Comparison of ENCODE assay signal across 18 cellular contexts in genomic region chr19:30119180-30119920, GRCh38.
DNase-seq lines count a peak whose midpoint lies in the region; ATAC-seq and TF ChIP-seq lines count a peak whose summit lies in the region.
"Had no signal": no experiment of that assay in that cellular context is flagged by ENCODE, and none has a peak within 500 bp of the region (broad histone marks: within the 10 kb centered on the region; RNA-seq: fewer than 3 reads in every experiment).

No MANE protein-coding gene starts in this region.

- ATAC-seq in stimulated activated naive CD8-positive, alpha-beta T cell treated with anti-CD3 and anti-CD28 coated beads, Interleukin-15, amount 100 ng/mL, for 72 hours: no peak
- no peak for ATAC-seq in HG02642 (IDR thresholded peaks at IDR 0.05; ENCODE audit: poor library complexity, unreplicated experiment)
- ATAC-seq: CD8-positive, alpha-beta T cell; GM12878; HCT116 had no signal

- POLR2A ChIA-PET in HEK293 (lab: Yijun Ruan, JAX): no interaction called here

- H4K8ac ChIP-seq in neuronal stem cell (ENCODE audit: low read depth, low read length): no peak overlapping the region

- H3K9me3 ChIP-seq in HEK293 (ENCODE audit: control insufficient read depth, insufficient read depth, low read depth, low read length) (no peaks in the 10 kb centered on the region), neuronal stem cell (replicated peaks in 1 of 2; ENCODE audit: control insufficient read depth in 2 of 2, insufficient read depth in 1 of 2, low read depth in 1 of 2, low read length in 2 of 2) (peaks cover 0 to 2% of the 10 kb centered on the region in 2 donors)

- no peak overlapping the region for H4K91ac ChIP-seq in neuronal stem cell (ENCODE audit: low read depth, low read length, poor library complexity)

- no peak overlapping the region for H3K4me3 ChIP-seq in HEK293 (ENCODE audit: low read depth, low read length)
- H3K4me3 ChIP-seq in neuronal stem cell (ENCODE audit: low read length in 2 of 2): no peak overlapping the region
- H3K4me3 ChIP-seq: GM12878 had no signal

- no peak overlapping the region for H3K4ac ChIP-seq in neuronal stem cell (ENCODE audit: low read length)

- H3K27me3 Mint-ChIP-seq in stimulated activated naive CD8-positive, alpha-beta T cell treated with anti-CD3 and anti-CD28 coated beads, Interleukin-15, amount 100 ng/mL, for 72 hours: no peaks in the 10 kb centered on the region

- no peaks in the 10 kb centered on the region for H3K4me1 Mint-ChIP-seq in stimulated activated naive CD8-positive, alpha-beta T cell treated with anti-CD3 and anti-CD28 coated beads, Interleukin-15, amount 100 ng/mL, for 72 hours

- H3K4me1 ChIP-seq in HEK293 (ENCODE audit: control insufficient read depth, insufficient read depth, low read length): no peaks in the 10 kb centered on the region
- H3K4me1 ChIP-seq in neuronal stem cell (ENCODE audit: control insufficient read depth in 2 of 2, insufficient read depth in 1 of 2, low read depth in 1 of 2, low read length in 2 of 2): peaks cover 0 to 6% of the 10 kb centered on the region in 2 donors

- WGBS in neuronal stem cell (ENCODE audit: extremely low coverage in 2 of 2, insufficient read length in 2 of 2, insufficient replicate concordance in 1 of 2), 2 donors: no CpG with 5 or more reads among the region's 13 CpGs

- H2BK120ac ChIP-seq in neuronal stem cell (ENCODE audit: low read depth, low read length): no peak overlapping the region

- H3K18ac ChIP-seq in neuronal stem cell (ENCODE audit: low read length): peak overlapping the region; percentile 35

- H3K4me2 ChIP-seq in neuronal stem cell (ENCODE audit: insufficient read depth, low read length, poor library complexity, severe bottlenecking): no peak overlapping the region

- H2AFZ ChIP-seq in neuronal stem cell (ENCODE audit: low read length): peak overlapping the region; percentile 3

- no peak overlapping the region for H2BK5ac ChIP-seq in neuronal stem cell (ENCODE audit: low read length)

- H2BK15ac ChIP-seq in neuronal stem cell (ENCODE audit: low read length): no peak overlapping the region

- H3K23ac ChIP-seq in neuronal stem cell (ENCODE audit: low read depth, low read length, poor library complexity): no peak overlapping the region

- no peak overlapping the region for H2BK12ac ChIP-seq in neuronal stem cell (ENCODE audit: low read length)

- no peak overlapping the region for H3K27ac ChIP-seq in HEK293 (ENCODE audit: extremely low read depth, low read depth, low read length)
- no peak overlapping the region for H3K27ac ChIP-seq in neuronal stem cell (replicated peaks; ENCODE audit: low read length)
- H3K27ac ChIP-seq: C4-2B, HL-60 had no signal

- no peak overlapping the region for H3K9ac ChIP-seq in neuronal stem cell (ENCODE audit: low read depth, low read length, poor library complexity)

- H3K36me3 ChIP-seq in HEK293 (ENCODE audit: control insufficient read depth in 2 of 2, insufficient read depth in 1 of 2, low read length in 2 of 2) (no peaks in the 10 kb centered on the region), neuronal stem cell (replicated peaks in 1 of 2; ENCODE audit: control insufficient read depth in 2 of 2, insufficient read depth in 2 of 2, low read length in 2 of 2) (peaks cover 0 to 3% of the 10 kb centered on the region in 2 donors)

- no peaks in the 10 kb centered on the region for H3K9me3 Mint-ChIP-seq in stimulated activated naive CD8-positive, alpha-beta T cell treated with anti-CD3 and anti-CD28 coated beads, Interleukin-15, amount 100 ng/mL, for 72 hours
- H3K9me3 Mint-ChIP-seq: CD8-positive, alpha-beta T cell had no signal

- H3K4me3 Mint-ChIP-seq in stimulated activated naive CD8-positive, alpha-beta T cell treated with anti-CD3 and anti-CD28 coated beads, Interleukin-15, amount 100 ng/mL, for 72 hours: no peak overlapping the region
- H3K4me3 Mint-ChIP-seq: CD8-positive, alpha-beta T cell had no signal

- DNase-seq in SK-N-DZ (ENCODE audit: low spot score) (peak; percentile 26), neuronal stem cell (ENCODE audit: low spot score) (no peak), UCSD-AML1 (lab: John Stamatoyannopoulos, UW; ENCODE audit: unreplicated experiment) (no peak)
- no peak for DNase-seq in stimulated activated naive CD8-positive, alpha-beta T cell treated with anti-CD3 and anti-CD28 coated beads, Interleukin-15, amount 100 ng/mL, for 72 hours
- DNase-seq: ACHN; Calu3; CD8-positive, alpha-beta T cell; DMS53; DND-41; EL; GOT3; H7 had no signal

- H3K79me1 ChIP-seq in neuronal stem cell (ENCODE audit: low read depth, low read length): no peaks in the 10 kb centered on the region

- peaks cover 0 to 5% (median 0%) of the 10 kb centered on the region in 3 experiments for H3K27me3 ChIP-seq in neuronal stem cell (ENCODE audit: control insufficient read depth in 3 of 3, insufficient read depth in 3 of 3, low read depth in 1 of 3, low read length in 3 of 3)

- CTCF ChIA-PET in HEK293 (lab: Yijun Ruan, JAX): interaction anchor here (1.0 to 1.2 kb wide), 2 partner anchors 22 to 530 kb away, joined by 3 to 4 read pairs; no protein-coding TSS in a partner anchor

- H2AK5ac ChIP-seq in neuronal stem cell (ENCODE audit: low read depth, low read length): peak overlapping the region; percentile 1

- no peak for TF ChIP-seq CTCF in HEK293 (tag by site-specific recombination; IDR thresholded peaks at IDR 0.05)

- peak overlapping the region in 1 of 2 donors; percentile 24 for H3K27ac Mint-ChIP-seq in stimulated activated naive CD8-positive, alpha-beta T cell treated with anti-CD3 and anti-CD28 coated beads, Interleukin-15, amount 100 ng/mL, for 72 hours
- H3K27ac Mint-ChIP-seq: CD8-positive, alpha-beta T cell had no signal

- no peak overlapping the region for H3K14ac ChIP-seq in neuronal stem cell (ENCODE audit: low read length)

TF ChIP-seq in HEK293, 187 proteins besides CTCF, POLR2A, EP300 and RAD21:
- TF ChIP-seq ZNF366 (tag by site-specific recombination; conservative IDR thresholded peaks at IDR 0.05) (no peak), ZFHX2 (tag by site-specific recombination; conservative IDR thresholded peaks at IDR 0.05) (peak; percentile 97), EGR2 (tag by site-specific recombination; IDR thresholded peaks at IDR 0.05; ENCODE audit: low read depth) (peak; percentile 93)
